Comparison of ENCODE assay signal across 20 cellular contexts in the genomic region with DNA sequence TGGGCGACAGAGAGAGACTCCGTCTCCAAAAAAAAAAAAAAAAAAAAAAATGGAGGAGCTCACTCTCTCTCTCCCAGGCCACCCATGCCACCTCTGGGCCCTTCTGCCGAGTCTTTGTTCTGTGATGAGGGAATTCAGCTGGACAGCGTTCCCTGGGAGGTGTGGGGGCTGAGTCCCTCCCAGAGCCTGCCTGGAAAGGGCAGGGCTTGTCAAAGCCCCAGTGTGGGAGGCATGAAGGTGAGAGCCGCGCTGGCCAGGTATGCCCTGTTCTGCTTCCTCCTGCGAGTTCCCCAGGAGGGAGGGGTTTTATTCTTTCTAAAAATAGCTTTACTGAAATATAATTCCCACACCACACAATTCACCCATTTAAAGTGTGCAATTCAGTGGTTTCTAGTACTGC.
"Had no signal": no experiment of that assay in that cellular context is flagged by ENCODE, and none has a peak within 500 bp of the region (broad histone marks: within the 10 kb centered on the region; RNA-seq: fewer than 3 reads in every experiment).

No MANE protein-coding gene starts in this region.

- H3K9me3 Mint-ChIP-seq: natural killer cell treated with Interleukin-12 subunit alpha and Interleukin-12 subunit beta and Interleukin-15 and Interleukin-18, amount 100 ng/mL, for 72 hours; stimulated activated naive CD8-positive, alpha-beta T cell treated with anti-CD3 and anti-CD28 coated beads, Interleukin-15, amount 100 ng/mL, for 72 hours had no signal

- ATAC-seq: gastrocnemius medialis; natural killer cell treated with Interleukin-12 subunit alpha and Interleukin-12 subunit beta and Interleukin-15 and Interleukin-18, amount 100 ng/mL, for 72 hours; psoas muscle; right lobe of liver; stimulated activated naive B cell treated with anti-CD40 and anti-IgM and Interleukin-4, amounts not matched to agents 10 μg/mL and 1 μg/mL and 100 μg/mL, for 72 hours; stimulated activated naive CD8-positive, alpha-beta T cell treated with anti-CD3 and anti-CD28 coated beads, Interleukin-15, amount 100 ng/mL, for 72 hours had no signal

- H3K4me3 ChIP-seq: esophagus muscularis mucosa, gastrocnemius medialis, neural progenitor cell, psoas muscle, right lobe of liver, testis, tibial nerve had no signal

- H3K36me3 Mint-ChIP-seq: neural progenitor cell had no signal

- H3K36me3 ChIP-seq: esophagus muscularis mucosa, gastrocnemius medialis, neural progenitor cell, right lobe of liver, tibial nerve had no signal

- H3K4me1 Mint-ChIP-seq: stimulated activated naive B cell treated with anti-CD40 and anti-IgM and Interleukin-4, amounts not matched to agents 10 μg/mL and 1 μg/mL and 100 μg/mL, for 72 hours had no signal

- H3K4me1 ChIP-seq: neural progenitor cell, parathyroid adenoma, psoas muscle, right lobe of liver, testis, tibial nerve had no signal

- H3K27ac Mint-ChIP-seq: neural progenitor cell; stimulated activated naive B cell treated with anti-CD40 and anti-IgM and Interleukin-4, amounts not matched to agents 10 μg/mL and 1 μg/mL and 100 μg/mL, for 72 hours; stimulated activated naive CD8-positive, alpha-beta T cell treated with anti-CD3 and anti-CD28 coated beads, Interleukin-15, amount 100 ng/mL, for 72 hours had no signal

- H3K27me3 ChIP-seq: esophagus muscularis mucosa, gastrocnemius medialis, neural progenitor cell, right lobe of liver, testis, tibial nerve had no signal

- H3K27ac ChIP-seq: esophagus muscularis mucosa, gastrocnemius medialis, neural progenitor cell, parathyroid adenoma, psoas muscle, right lobe of liver, testis, tibial nerve had no signal

- H3K9me3 ChIP-seq: esophagus muscularis mucosa, gastrocnemius medialis, right lobe of liver, testis, tibial nerve had no signal

- H3K4me3 Mint-ChIP-seq: natural killer cell treated with Interleukin-12 subunit alpha and Interleukin-12 subunit beta and Interleukin-15 and Interleukin-18, amount 100 ng/mL, for 72 hours; neural progenitor cell; stimulated activated naive B cell treated with anti-CD40 and anti-IgM and Interleukin-4, amounts not matched to agents 10 μg/mL and 1 μg/mL and 100 μg/mL, for 72 hours; stimulated activated naive CD8-positive, alpha-beta T cell treated with anti-CD3 and anti-CD28 coated beads, Interleukin-15, amount 100 ng/mL, for 72 hours had no signal

- DNase-seq: central memory CD4-positive, alpha-beta T cell; cortex of kidney; effector memory CD4-positive, alpha-beta T cell; gastrocnemius medialis; glutamatergic neuron; nucleus accumbens; psoas muscle; retina; right lobe of liver; stimulated activated CD4-positive, alpha-beta T cell treated with anti-CD3 and anti-CD28 coated beads, Interleukin-15, amount 100 ng/mL, for 24 hours; stimulated activated CD4-positive, alpha-beta T cell treated with anti-CD3 and anti-CD28 coated beads, Interleukin-1b, Interleukin-23, amount 100 ng/mL, for 48 hours; stimulated activated CD4-positive, alpha-beta T cell treated with anti-CD3 and anti-CD28 coated beads, Interleukin-4, amount 100 ng/mL, for 4 hours; stimulated activated naive B cell treated with anti-CD40 and anti-IgM and Interleukin-4, amounts not matched to agents 10 μg/mL and 1 μg/mL and 100 μg/mL, for 72 hours; stimulated activated naive CD8-positive, alpha-beta T cell treated with anti-CD3 and anti-CD28 coated beads, Interleukin-15, amount 100 ng/mL, for 72 hours; testis had no signal
